Comparison of ENCODE assay signal across 9 cellular contexts in genomic region chr16:54284319-54284930, GRCh38. TPM values are rescaled to one million over a fixed set of nuclear protein-coding genes. Genes with fewer than 3 reads are reported as not detected.
DNase-seq lines count a peak whose midpoint lies in the region; ATAC-seq and TF ChIP-seq lines count a peak whose summit lies in the region.
"Had no signal": no experiment of that assay in that cellular context is flagged by ENCODE, and none has a peak within 500 bp of the region (broad histone marks: within the 10 kb centered on the region; RNA-seq: fewer than 3 reads in every experiment).

No MANE protein-coding gene starts in this region.

- peaks cover 0 to 6% of the 10 kb centered on the region in 2 donors for H3K36me3 ChIP-seq in prostate gland

- H3K9me3 ChIP-seq in prostate gland: no peaks in the 10 kb centered on the region

- intact Hi-C loops in prostate gland (cut with DNase I): loop anchor here (10.0 kb wide), 1 partner anchor 370 kb away; no protein-coding TSS in a partner anchor

- DNase-seq in GM03348 (ENCODE audit: low spot score) (peak; percentile 58), NCI-H748 treated with DMSO at 0.1 percent for 48 hours (lab: John Stamatoyannopoulos, UW) (peak; percentile 12), foreskin fibroblast (no peak), prostate gland (ENCODE audit: low spot score) (peak; percentile 30), Ammon's horn (ENCODE audit: low spot score) (no peak)
- DNase-seq in stimulated activated effector memory CD8-positive, alpha-beta T cell treated with anti-CD3 and anti-CD28 coated beads, Interleukin-12 subunit alpha, Interleukin-12 subunit beta, amount 100 ng/mL, for 72 hours (ENCODE audit: low spot score in 2 of 2): no peak

- ATAC-seq in HG02870 (IDR thresholded peaks at IDR 0.05; ENCODE audit: unreplicated experiment): no peak
- no peak for ATAC-seq in stimulated activated effector memory CD8-positive, alpha-beta T cell treated with anti-CD3 and anti-CD28 coated beads, Interleukin-12 subunit alpha, Interleukin-12 subunit beta, amount 100 ng/mL, for 72 hours
- ATAC-seq in HG03108 (IDR thresholded peaks at IDR 0.05; ENCODE audit: unreplicated experiment): no peak
- ATAC-seq: natural killer cell treated with Interleukin-12 subunit alpha and Interleukin-12 subunit beta and Interleukin-15 and Interleukin-18, amount 100 ng/mL, for 72 hours had no signal

- no peak for TF ChIP-seq CTCF in foreskin fibroblast (IDR thresholded peaks at IDR 0.05; ENCODE audit: low read depth, low read length)
- TF ChIP-seq CTCF in prostate gland (IDR thresholded peaks at IDR 0.05): peak in 2 of 4 experiments; percentile 14 to 22

- H3K4me1 ChIP-seq in prostate gland (replicated peaks): no peaks in the 10 kb centered on the region

- no peaks in the 10 kb centered on the region for H3K9me3 Mint-ChIP-seq in stimulated activated effector memory CD8-positive, alpha-beta T cell treated with anti-CD3 and anti-CD28 coated beads, Interleukin-12 subunit alpha, Interleukin-12 subunit beta, amount 100 ng/mL, for 72 hours
- H3K9me3 Mint-ChIP-seq: natural killer cell treated with Interleukin-12 subunit alpha and Interleukin-12 subunit beta and Interleukin-15 and Interleukin-18, amount 100 ng/mL, for 72 hours had no signal

- H3K27me3 ChIP-seq in prostate gland (replicated peaks; ENCODE audit: insufficient read depth): no peaks in the 10 kb centered on the region

- no peak for TF ChIP-seq POLR2A in prostate gland (IDR thresholded peaks at IDR 0.05)

- H3K4me3 Mint-ChIP-seq in stimulated activated effector memory CD8-positive, alpha-beta T cell treated with anti-CD3 and anti-CD28 coated beads, Interleukin-12 subunit alpha, Interleukin-12 subunit beta, amount 100 ng/mL, for 72 hours: no peak overlapping the region

- H3K27ac ChIP-seq in prostate gland: peak overlapping the region; percentile 97 to 98

- H3K36me3 Mint-ChIP-seq in stimulated activated effector memory CD8-positive, alpha-beta T cell treated with anti-CD3 and anti-CD28 coated beads, Interleukin-12 subunit alpha, Interleukin-12 subunit beta, amount 100 ng/mL, for 72 hours: peaks cover 13% of the 10 kb centered on the region

- 6% methylated on average over 51 of the region's 73 CpGs for WGBS in prostate gland

- peaks cover 31% of the 10 kb centered on the region for H3K4me1 Mint-ChIP-seq in stimulated activated effector memory CD8-positive, alpha-beta T cell treated with anti-CD3 and anti-CD28 coated beads, Interleukin-12 subunit alpha, Interleukin-12 subunit beta, amount 100 ng/mL, for 72 hours

- peak overlapping the region; percentile 70 to 85 for H3K4me3 ChIP-seq in foreskin fibroblast (ENCODE audit: low read depth in 1 of 2, low read length in 2 of 2)
- H3K4me3 ChIP-seq in prostate gland: peak overlapping the region; percentile 54 to 87

- no peak overlapping the region for H3K27ac Mint-ChIP-seq in stimulated activated effector memory CD8-positive, alpha-beta T cell treated with anti-CD3 and anti-CD28 coated beads, Interleukin-12 subunit alpha, Interleukin-12 subunit beta, amount 100 ng/mL, for 72 hours
- H3K27ac Mint-ChIP-seq: natural killer cell treated with Interleukin-12 subunit alpha and Interleukin-12 subunit beta and Interleukin-15 and Interleukin-18, amount 100 ng/mL, for 72 hours had no signal

RNA-seq across cellular contexts. Expression of gene IRX3, which starts 2.2 kb away (rescaled TPM):
- 10 to 100 TPM; 33.2 to 95.1 TPM for total RNA-seq in prostate gland
- total RNA-seq: natural killer cell treated with Interleukin-12 subunit alpha and Interleukin-12 subunit beta and Interleukin-15 and Interleukin-18, amount 100 ng/mL, for 72 hours had no signal

Comparison
In these comparisons a context has a peak if more than half of its experiments do, and no peak if none do; other contexts are left out.
1. DNase-seq: peak in GM03348 (single experiment), NCI-H748 treated with DMSO at 0.1 percent for 48 hours (single experiment) and prostate gland (single experiment); none in foreskin fibroblast (0 of 2), Ammon's horn (single experiment) and stimulated activated effector memory CD8-positive, alpha-beta T cell treated with anti-CD3 and anti-CD28 coated beads, Interleukin-12 subunit alpha, Interleukin-12 subunit beta, amount 100 ng/mL, for 72 hours (0 of 2).